Comparison of ENCODE assay signal across 25 cellular contexts in the genomic region with DNA sequence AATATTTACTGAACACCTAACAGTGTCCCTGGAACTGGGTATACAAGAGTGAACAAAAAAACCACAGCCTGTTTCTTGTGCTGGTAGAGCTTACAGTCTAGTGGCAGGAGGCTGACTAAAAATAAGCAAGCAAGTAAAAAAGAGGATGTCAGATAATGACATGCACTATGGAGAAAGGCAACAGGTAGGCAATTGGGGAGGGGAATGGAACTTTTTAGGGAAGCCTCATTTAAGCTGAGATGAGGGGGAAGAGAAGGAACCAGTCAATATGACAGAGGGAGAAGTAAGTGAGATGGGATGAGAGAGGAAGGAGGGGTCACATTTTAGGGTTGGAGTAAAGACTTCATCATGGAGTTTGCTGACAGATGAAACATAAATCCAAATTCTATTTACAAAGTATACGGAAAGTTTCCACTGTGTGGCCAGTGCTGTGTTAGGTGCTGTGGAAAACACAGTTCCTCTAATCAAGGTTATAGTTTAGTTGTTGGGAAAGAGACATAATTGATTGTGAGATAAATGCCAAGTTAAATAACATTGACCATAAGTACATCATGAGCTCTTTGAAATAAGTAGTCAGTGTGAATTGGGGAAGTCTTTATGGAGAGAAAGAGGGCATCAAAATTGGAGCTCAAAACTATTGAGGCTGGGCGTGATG.
"Had no signal": no experiment of that assay in that cellular context is flagged by ENCODE, and none has a peak within 500 bp of the region (broad histone marks: within the 10 kb centered on the region; RNA-seq: fewer than 3 reads in every experiment).

No MANE protein-coding gene starts in this region.

- FAIRE-seq: astrocyte, endothelial cell of umbilical vein had no signal

- H3K27me3 ChIP-seq: brain microvascular endothelial cell, gastroesophageal sphincter, hepatocyte, ovary, testis, transverse colon had no signal

- H3K27ac ChIP-seq: brain microvascular endothelial cell, gastroesophageal sphincter, hepatocyte, ovary, skin epidermis, testis, transverse colon had no signal

- DNase-seq: activated CD4-positive, alpha-beta T cell treated with anti-CD3 and anti-CD28 coated beads for 1 hour; activated CD4-positive, alpha-beta T cell treated with anti-CD3 and anti-CD28 coated beads, Interleukin-2, amount 50 U/mL, for 1 hour; activated CD8-positive, alpha-beta T cell treated with anti-CD3 and anti-CD28 coated beads for 36 hours; activated effector memory CD4-positive, alpha-beta T cell treated with anti-CD3 and anti-CD28 coated beads, Interleukin-2, amount 50 U/mL, for 16 hours; activated naive CD4-positive, alpha-beta T cell treated with anti-CD3 and anti-CD28 coated beads for 36 hours; amniotic stem cell; brain microvascular endothelial cell; cortex of kidney; islet precursor cell; left ventricle myocardium superior; mammary epithelial cell; ovary; stimulated activated CD4-positive, alpha-beta T cell treated with anti-CD3 and anti-CD28 coated beads, Interleukin-12 subunit alpha, Interleukin-12 subunit beta, amount 100 ng/mL, for 4 hours; stimulated activated CD4-positive, alpha-beta T cell treated with anti-CD3 and anti-CD28 coated beads, Interleukin-4, amount 100 ng/mL, for 1 hour; stimulated activated naive CD8-positive, alpha-beta T cell treated with anti-CD3 and anti-CD28 coated beads, Interleukin-15, Interleukin-2, amounts not matched to agents 100 U/mL and 50 U/mL, for 24 hours; T-helper 17 cell; testis; transverse colon had no signal

- ATAC-seq: activated CD8-positive, alpha-beta T cell treated with anti-CD3 and anti-CD28 coated beads for 36 hours; gastroesophageal sphincter; left ventricle myocardium superior; sciatic nerve; stimulated activated naive CD8-positive, alpha-beta T cell treated with anti-CD3 and anti-CD28 coated beads, Interleukin-15, Interleukin-2, amounts not matched to agents 100 U/mL and 50 U/mL, for 24 hours; T-helper 17 cell; WTC11 had no signal

- H3K4me2 ChIP-seq: hepatocyte had no signal

- H2AFZ ChIP-seq: hepatocyte had no signal

- H3K4me1 ChIP-seq: testis had no signal

- H3K79me2 ChIP-seq: hepatocyte had no signal

- H3K9me3 ChIP-seq: gastroesophageal sphincter, ovary, testis, transverse colon had no signal

- H3K4me3 ChIP-seq: gastroesophageal sphincter, hepatocyte, ovary, skin epidermis, testis, transverse colon had no signal

- H3K36me3 ChIP-seq: brain microvascular endothelial cell, ovary, transverse colon had no signal
